ENCODE assay signal across 12 cellular contexts in the genomic region with DNA sequence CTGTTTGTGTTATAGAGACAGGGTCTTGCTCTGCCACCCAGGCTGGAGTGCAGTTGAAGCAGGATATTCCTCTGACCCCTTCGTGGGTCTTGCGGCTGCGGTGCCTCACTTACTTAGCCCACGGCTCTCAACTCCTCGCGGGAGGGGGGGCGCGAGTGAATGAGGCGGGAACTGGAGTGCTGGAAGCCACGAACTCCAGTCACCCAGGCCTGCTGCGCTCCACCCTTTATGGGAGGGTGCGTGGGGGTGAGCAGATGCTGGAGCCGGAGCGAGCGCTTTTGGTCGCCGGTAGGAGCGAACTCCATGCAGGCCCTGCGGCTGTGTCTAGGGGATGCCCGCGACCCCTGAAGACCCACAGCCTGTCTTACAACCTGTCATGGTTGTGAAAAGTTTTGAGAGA. TPM values are rescaled to one million over a fixed set of nuclear protein-coding genes. Genes with fewer than 3 reads are reported as not detected.
DNase-seq lines count a peak whose midpoint lies in the region; ATAC-seq and TF ChIP-seq lines count a peak whose summit lies in the region.
"Had no signal": no experiment of that assay in that cellular context is flagged by ENCODE, and none has a peak within 500 bp of the region (broad histone marks: within the 10 kb centered on the region; RNA-seq: fewer than 3 reads in every experiment).

No MANE protein-coding gene starts in this region.

- H3K9me3 Mint-ChIP-seq in activated T-cell treated with anti-CD3 and anti-CD28 coated beads, Interleukin-2, amount 50 U/mL, for 4 hours, result no peaks in the 10 kb centered on the region
- H3K9me3 Mint-ChIP-seq in activated CD8-positive, alpha-beta T cell treated with anti-CD3 and anti-CD28 coated beads for 36 hours, result no peaks in the 10 kb centered on the region
- H3K9me3 Mint-ChIP-seq in stimulated activated memory B cell treated with anti-CD40 and anti-IgM and Interleukin-4, amounts not matched to agents 10 μg/mL and 1 μg/mL and 100 μg/mL, for 72 hours, result no peaks in the 10 kb centered on the region

- no peak for ATAC-seq in activated T-cell treated with anti-CD3 and anti-CD28 coated beads, Interleukin-2, amount 50 U/mL, for 4 hours
- no peak for ATAC-seq in activated CD8-positive, alpha-beta T cell treated with anti-CD3 and anti-CD28 coated beads for 36 hours
- no peak for ATAC-seq in stimulated activated memory B cell treated with anti-CD40 and anti-IgM and Interleukin-4, amounts not matched to agents 10 μg/mL and 1 μg/mL and 100 μg/mL, for 72 hours
- no peak for ATAC-seq in HG02763 (IDR thresholded peaks at IDR 0.05; ENCODE audit: unreplicated experiment)
- ATAC-seq in GM19397 (IDR thresholded peaks at IDR 0.05; ENCODE audit: unreplicated experiment), result no peak
- ATAC-seq: upper lobe of right lung had no signal

- peaks cover 24% of the 10 kb centered on the region for H3K4me1 Mint-ChIP-seq in activated T-cell treated with anti-CD3 and anti-CD28 coated beads, Interleukin-2, amount 50 U/mL, for 4 hours (ENCODE audit: low read depth)
- peaks cover 25% of the 10 kb centered on the region for H3K4me1 Mint-ChIP-seq in activated CD8-positive, alpha-beta T cell treated with anti-CD3 and anti-CD28 coated beads for 36 hours (ENCODE audit: low read depth)
- H3K4me1 Mint-ChIP-seq in stimulated activated memory B cell treated with anti-CD40 and anti-IgM and Interleukin-4, amounts not matched to agents 10 μg/mL and 1 μg/mL and 100 μg/mL, for 72 hours, result peaks cover 25% of the 10 kb centered on the region

- TF ChIP-seq RAD21 in liver (IDR thresholded peaks at IDR 0.05), result no peak

- peaks cover 0 to 43% (median 31%) of the 10 kb centered on the region in 4 donors for H3K4me1 ChIP-seq in liver (ENCODE audit: control insufficient read depth in 4 of 4, insufficient read depth in 4 of 4, low read length in 3 of 4)

- CTCF ChIA-PET in activated CD8-positive, alpha-beta T cell treated with anti-CD3 and anti-CD28 coated beads for 36 hours (lab: Charles Lee), result interaction anchor here (2.0 kb wide), 1 partner anchor 41 kb away, joined by 5 read pairs; the partner anchor contains the start of gene MED17

- H3K27me3 Mint-ChIP-seq in activated T-cell treated with anti-CD3 and anti-CD28 coated beads, Interleukin-2, amount 50 U/mL, for 4 hours (ENCODE audit: low read depth), result no peaks in the 10 kb centered on the region
- H3K27me3 Mint-ChIP-seq in activated CD8-positive, alpha-beta T cell treated with anti-CD3 and anti-CD28 coated beads for 36 hours, result no peaks in the 10 kb centered on the region
- H3K27me3 Mint-ChIP-seq in stimulated activated memory B cell treated with anti-CD40 and anti-IgM and Interleukin-4, amounts not matched to agents 10 μg/mL and 1 μg/mL and 100 μg/mL, for 72 hours, result no peaks in the 10 kb centered on the region

- H3K4me3 Mint-ChIP-seq in activated T-cell treated with anti-CD3 and anti-CD28 coated beads, Interleukin-2, amount 50 U/mL, for 4 hours, result peak overlapping the region; percentile 66
- peak overlapping the region; percentile 60 for H3K4me3 Mint-ChIP-seq in activated CD8-positive, alpha-beta T cell treated with anti-CD3 and anti-CD28 coated beads for 36 hours
- peak overlapping the region; percentile 61 for H3K4me3 Mint-ChIP-seq in stimulated activated memory B cell treated with anti-CD40 and anti-IgM and Interleukin-4, amounts not matched to agents 10 μg/mL and 1 μg/mL and 100 μg/mL, for 72 hours

- H3K36me3 Mint-ChIP-seq in activated T-cell treated with anti-CD3 and anti-CD28 coated beads, Interleukin-2, amount 50 U/mL, for 4 hours (ENCODE audit: insufficient read depth), result peaks cover 32% of the 10 kb centered on the region
- peaks cover 37% of the 10 kb centered on the region for H3K36me3 Mint-ChIP-seq in activated CD8-positive, alpha-beta T cell treated with anti-CD3 and anti-CD28 coated beads for 36 hours (ENCODE audit: low read depth)
- H3K36me3 Mint-ChIP-seq in stimulated activated memory B cell treated with anti-CD40 and anti-IgM and Interleukin-4, amounts not matched to agents 10 μg/mL and 1 μg/mL and 100 μg/mL, for 72 hours, result peaks cover 44% of the 10 kb centered on the region

- no peak for TF ChIP-seq CTCF in activated CD8-positive, alpha-beta T cell treated with anti-CD3 and anti-CD28 coated beads for 36 hours (IDR thresholded peaks at IDR 0.05)
- TF ChIP-seq CTCF in liver (IDR thresholded peaks at IDR 0.05; ENCODE audit: low read depth, low read length, missing input control), result no peak

- no peak overlapping the region for H3K4me3 ChIP-seq in liver (ENCODE audit: low read depth in 1 of 3, low read length in 3 of 3)

- peaks cover 0 to 9% (median 5%) of the 10 kb centered on the region in 4 donors for H3K36me3 ChIP-seq in liver (ENCODE audit: control insufficient read depth in 4 of 4, insufficient read depth in 3 of 4, low read depth in 1 of 4, low read length in 3 of 4)

- POLR2A ChIA-PET in activated CD8-positive, alpha-beta T cell treated with anti-CD3 and anti-CD28 coated beads for 36 hours (lab: Charles Lee), result interaction anchor here (0.9 to 7.0 kb wide), 2 partner anchors 40 to 45 kb away, joined by 3 to 109 read pairs; partner anchors contain the start of gene MED17

- DNase-seq in activated T-cell treated with anti-CD3 and anti-CD28 coated beads, Interleukin-2, amount 50 U/mL, for 4 hours, result no peak
- no peak for DNase-seq in activated T-cell treated with anti-CD3 and anti-CD28 coated beads, Interleukin-2, amount 50 U/mL, for 1 hour
- DNase-seq in activated CD8-positive, alpha-beta T cell treated with anti-CD3 and anti-CD28 coated beads for 36 hours, result no peak
- DNase-seq in NCI-H2196 (lab: John Stamatoyannopoulos, UW; ENCODE audit: unreplicated experiment), result no peak
- DNase-seq: MM.1S, OCI-M1, upper lobe of right lung had no signal

- H3K27me3 ChIP-seq in liver (ENCODE audit: control insufficient read depth in 4 of 4, insufficient read depth in 4 of 4, low read length in 3 of 4), result no peaks in the 10 kb centered on the region
- H3K27me3 ChIP-seq: esophagus muscularis mucosa, upper lobe of right lung had no signal

- no peak overlapping the region for H3K9ac ChIP-seq in liver (ENCODE audit: low read depth in 1 of 2, low read length in 2 of 2)

- H3K27ac Mint-ChIP-seq in activated CD8-positive, alpha-beta T cell treated with anti-CD3 and anti-CD28 coated beads for 36 hours, result peak overlapping the region; percentile 59
- no peak overlapping the region for H3K27ac Mint-ChIP-seq in stimulated activated memory B cell treated with anti-CD40 and anti-IgM and Interleukin-4, amounts not matched to agents 10 μg/mL and 1 μg/mL and 100 μg/mL, for 72 hours

- intact Hi-C loops in activated CD8-positive, alpha-beta T cell treated with anti-CD3 and anti-CD28 coated beads for 36 hours (cut with micrococcal nuclease), result loop anchor here (10.0 kb wide), 1 partner anchor 381 kb away; the partner anchor contains the start of gene PANX1

- no peaks in the 10 kb centered on the region for H3K9me3 ChIP-seq in liver (ENCODE audit: control insufficient read depth in 4 of 4, low read length in 3 of 4)
- H3K9me3 ChIP-seq: esophagus muscularis mucosa, upper lobe of right lung had no signal

- WGBS in liver, result 95% methylated on average over 21 of the region's 21 CpGs

- peak overlapping the region; percentile 98 to 99 for H3K27ac ChIP-seq in liver (ENCODE audit: low read depth in 1 of 2, low read length in 2 of 2)

TF ChIP-seq in liver, 16 proteins besides CTCF, POLR2A, EP300 and RAD21 (continues in another document):
- TF ChIP-seq YY1 (IDR thresholded peaks at IDR 0.05) (no peak), ATF3 (IDR thresholded peaks at IDR 0.05) (no peak), HNF4A (conservative IDR thresholded peaks at IDR 0.05) (no peak), MAX (IDR thresholded peaks at IDR 0.05) (no peak)
- TF ChIP-seq, protein P1, sequence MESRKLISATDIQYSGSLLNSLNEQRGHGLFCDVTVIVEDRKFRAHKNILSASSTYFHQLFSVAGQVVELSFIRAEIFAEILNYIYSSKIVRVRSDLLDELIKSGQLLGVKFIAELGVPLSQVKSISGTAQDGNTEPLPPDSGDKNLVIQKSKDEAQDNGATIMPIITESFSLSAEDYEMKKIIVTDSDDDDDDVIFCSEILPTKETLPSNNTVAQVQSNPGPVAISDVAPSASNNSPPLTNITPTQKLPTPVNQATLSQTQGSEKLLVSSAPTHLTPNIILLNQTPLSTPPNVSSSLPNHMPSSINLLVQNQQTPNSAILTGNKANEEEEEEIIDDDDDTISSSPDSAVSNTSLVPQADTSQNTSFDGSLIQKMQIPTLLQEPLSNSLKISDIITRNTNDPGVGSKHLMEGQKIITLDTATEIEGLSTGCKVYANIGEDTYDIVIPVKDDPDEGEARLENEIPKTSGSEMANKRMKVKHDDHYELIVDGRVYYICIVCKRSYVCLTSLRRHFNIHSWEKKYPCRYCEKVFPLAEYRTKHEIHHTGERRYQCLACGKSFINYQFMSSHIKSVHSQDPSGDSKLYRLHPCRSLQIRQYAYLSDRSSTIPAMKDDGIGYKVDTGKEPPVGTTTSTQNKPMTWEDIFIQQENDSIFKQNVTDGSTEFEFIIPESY (IDR thresholded peaks at IDR 0.05), result no peak

RNA-seq across cellular contexts. Expression of gene C11orf54, which starts 1.8 kb away (rescaled TPM):
- total RNA-seq in activated T-cell treated with anti-CD3 and anti-CD28 coated beads, Interleukin-2, amount 50 U/mL, for 4 hours, result 10 to 100 TPM; 13.5 to 32.1 (median 24.5) TPM
- 10 to 100 TPM; 17.0 to 18.9 TPM for total RNA-seq in activated CD8-positive, alpha-beta T cell treated with anti-CD3 and anti-CD28 coated beads for 36 hours
- 100 to 1,000 TPM in 1 of 2 donors, 10 to 100 TPM in 1; 79.8 to 154 TPM for total RNA-seq in liver
- 100 to 1,000 TPM in 1 of 2 donors, 10 to 100 TPM in 1; 60.8 to 148 TPM for polyA plus RNA-seq in liver

RNA-seq across cellular contexts. Expression of gene TAF1D, which starts 2.0 kb away (rescaled TPM):
- total RNA-seq in activated T-cell treated with anti-CD3 and anti-CD28 coated beads, Interleukin-2, amount 50 U/mL, for 4 hours, result 100 to 1,000 TPM; 258 to 292 (median 288) TPM
- total RNA-seq in activated CD8-positive, alpha-beta T cell treated with anti-CD3 and anti-CD28 coated beads for 36 hours, result 100 to 1,000 TPM; 334 to 344 TPM
- 10 to 100 TPM; 31.5 to 97.7 TPM for total RNA-seq in liver
- 10 to 100 TPM; 18.2 to 27.9 TPM for polyA plus RNA-seq in liver

RNA-seq across cellular contexts. Expression of gene MED17, which starts 40.8 kb away (rescaled TPM):
- total RNA-seq in activated T-cell treated with anti-CD3 and anti-CD28 coated beads, Interleukin-2, amount 50 U/mL, for 4 hours, result 10 to 100 TPM; 52.7 to 54.9 (median 54.8) TPM
- 10 to 100 TPM; 30.1 to 31.3 TPM for total RNA-seq in activated CD8-positive, alpha-beta T cell treated with anti-CD3 and anti-CD28 coated beads for 36 hours
- total RNA-seq in liver, result 10 to 100 TPM; 10.0 to 12.7 TPM
- 1 to 10 TPM; 2.8 to 5.0 TPM for polyA plus RNA-seq in liver
